Comparison of ENCODE assay signal across 1 cellular context in genomic region chr6:43183441-43183840, GRCh38.
TF ChIP-seq lines count a peak whose summit lies in the region.

No MANE protein-coding gene starts in this region.

TF ChIP-seq in neural cell, 6 proteins besides CTCF, POLR2A, EP300 and RAD21 (continued from another document):
- TF ChIP-seq REST (IDR thresholded peaks at IDR 0.05; ENCODE audit: borderline replicate concordance) (no peak), SMC3 (conservative IDR thresholded peaks at IDR 0.05; ENCODE audit: poor library complexity) (no peak)
